Comparison of ENCODE assay signal across 36 cellular contexts in genomic region chr7:15729746-15730145, GRCh38. TPM values are rescaled to one million over a fixed set of nuclear protein-coding genes. Genes with fewer than 3 reads are reported as not detected.
"Had no signal": no experiment of that assay in that cellular context is flagged by ENCODE, and none has a peak within 500 bp of the region (broad histone marks: within the 10 kb centered on the region; RNA-seq: fewer than 3 reads in every experiment).

No MANE protein-coding gene starts in this region.

- H3K27ac ChIP-seq: cardiac muscle cell, RWPE1, WERI-Rb-1 had no signal

- DNase-seq: activated CD4-positive, alpha-beta memory T cell treated with anti-CD3 and anti-CD28 coated beads, Interleukin-2, amount 10 ng/mL, durations not matched to agents 7 days and 5 days; activated CD4-positive, alpha-beta T cell treated with anti-CD3 and anti-CD28 coated beads for 1 hour; activated CD4-positive, alpha-beta T cell treated with anti-CD3 and anti-CD28 coated beads for 48 hours; activated CD4-positive, CD25-positive, alpha-beta regulatory T cell; activated CD8-positive, alpha-beta memory T cell treated with anti-CD3 and anti-CD28 coated beads for 24 hours; activated CD8-positive, alpha-beta memory T cell treated with anti-CD3 and anti-CD28 coated beads, Interleukin-2, amount 10 ng/mL, durations not matched to agents 7 days and 5 days; activated CD8-positive, alpha-beta memory T cell treated with anti-CD3 and anti-CD28 coated beads, Interleukin-2, amount 50 U/mL, for 48 hours; activated effector memory CD4-positive, alpha-beta T cell treated with Interleukin-2 at 50 U/mL for 16 hours; activated naive CD4-positive, alpha-beta T cell treated with anti-CD3 and anti-CD28 coated beads, Interleukin-2, amount 10 ng/mL, durations not matched to agents 7 days and 5 days; activated naive CD8-positive, alpha-beta T cell treated with anti-CD3 and anti-CD28 coated beads, Interleukin-2, amount 50 U/mL, for 24 hours; activated T-cell treated with anti-CD3 and anti-CD28 coated beads, Interleukin-2, amount 50 U/mL, for 48 hours; amniotic stem cell; aorta; Kasumi-1; KG1; MG63; NCI-H1048; NCI-H1105 treated with DMSO at 0.1 percent for 48 hours; NCI-H1436; NCI-H187; NCI-H2081; NCI-H2171 treated with DMSO at 0.1 percent for 48 hours; NCI-H345; NCI-H524 treated with DMSO at 0.1 percent for 48 hours; NCI-H748 treated with DMSO at 0.1 percent for 48 hours; NK-92 treated with Interleukin-12 subunit alpha and Interleukin-12 subunit beta, amount 100 ng/mL, for 24 hours; PC-3; SW 1271; T-helper 1 cell; T-helper 2 cell; T-helper 9 cell; WERI-Rb-1 had no signal

- H3K4me3 ChIP-seq: cardiac muscle cell, MG63 had no signal

- H3K36me3 ChIP-seq: cardiac muscle cell, MG63, WERI-Rb-1 had no signal

- H3K9me3 ChIP-seq: MG63 had no signal

- H3K27me3 ChIP-seq: cardiac muscle cell, MG63 had no signal

- ATAC-seq: activated CD8-positive, alpha-beta memory T cell treated with anti-CD3 and anti-CD28 coated beads, Interleukin-2, amount 10 ng/mL, durations not matched to agents 7 days and 5 days; activated naive CD8-positive, alpha-beta T cell treated with anti-CD3 and anti-CD28 coated beads, Interleukin-2, amount 50 U/mL, for 24 hours; PC-3; Right ventricle myocardium inferior had no signal

RNA-seq across cellular contexts. Expression of gene MEOX2, which starts 43.3 kb away (rescaled TPM):
- total RNA-seq: activated CD4-positive, alpha-beta memory T cell treated with anti-CD3 and anti-CD28 coated beads, Interleukin-2, amount 10 ng/mL, durations not matched to agents 7 days and 5 days; activated CD8-positive, alpha-beta memory T cell treated with anti-CD3 and anti-CD28 coated beads, Interleukin-2, amount 10 ng/mL, durations not matched to agents 7 days and 5 days; cardiac muscle cell; NCI-H460; PC-3 had no signal
